In the genomic region with DNA sequence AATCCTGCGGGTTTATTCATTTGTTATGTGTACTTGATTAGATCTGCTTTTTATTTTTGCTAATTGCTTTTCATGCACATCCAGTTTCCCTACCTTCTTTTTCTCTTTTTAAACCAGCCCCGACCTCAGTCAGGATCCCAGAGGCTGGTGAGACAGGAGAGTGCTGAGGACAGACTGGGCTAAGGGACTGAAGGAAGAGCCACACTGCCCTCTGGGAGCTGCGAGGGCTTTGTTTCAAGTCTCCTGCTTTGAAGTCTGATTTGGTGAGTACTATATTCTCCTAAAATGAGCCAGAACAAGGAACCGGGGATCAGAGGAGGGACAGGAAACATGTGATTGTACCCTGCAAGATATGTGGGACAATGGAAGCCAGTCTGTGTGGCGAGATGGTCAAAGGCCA, we compare ENCODE assay signal across 1 cellular context.
TF ChIP-seq lines count a peak whose summit lies in the region.

No MANE protein-coding gene starts in this region.

TF ChIP-seq in GM12878, 131 proteins besides CTCF, POLR2A, EP300 and RAD21 (continued from another document):
- TF ChIP-seq, protein P1, sequence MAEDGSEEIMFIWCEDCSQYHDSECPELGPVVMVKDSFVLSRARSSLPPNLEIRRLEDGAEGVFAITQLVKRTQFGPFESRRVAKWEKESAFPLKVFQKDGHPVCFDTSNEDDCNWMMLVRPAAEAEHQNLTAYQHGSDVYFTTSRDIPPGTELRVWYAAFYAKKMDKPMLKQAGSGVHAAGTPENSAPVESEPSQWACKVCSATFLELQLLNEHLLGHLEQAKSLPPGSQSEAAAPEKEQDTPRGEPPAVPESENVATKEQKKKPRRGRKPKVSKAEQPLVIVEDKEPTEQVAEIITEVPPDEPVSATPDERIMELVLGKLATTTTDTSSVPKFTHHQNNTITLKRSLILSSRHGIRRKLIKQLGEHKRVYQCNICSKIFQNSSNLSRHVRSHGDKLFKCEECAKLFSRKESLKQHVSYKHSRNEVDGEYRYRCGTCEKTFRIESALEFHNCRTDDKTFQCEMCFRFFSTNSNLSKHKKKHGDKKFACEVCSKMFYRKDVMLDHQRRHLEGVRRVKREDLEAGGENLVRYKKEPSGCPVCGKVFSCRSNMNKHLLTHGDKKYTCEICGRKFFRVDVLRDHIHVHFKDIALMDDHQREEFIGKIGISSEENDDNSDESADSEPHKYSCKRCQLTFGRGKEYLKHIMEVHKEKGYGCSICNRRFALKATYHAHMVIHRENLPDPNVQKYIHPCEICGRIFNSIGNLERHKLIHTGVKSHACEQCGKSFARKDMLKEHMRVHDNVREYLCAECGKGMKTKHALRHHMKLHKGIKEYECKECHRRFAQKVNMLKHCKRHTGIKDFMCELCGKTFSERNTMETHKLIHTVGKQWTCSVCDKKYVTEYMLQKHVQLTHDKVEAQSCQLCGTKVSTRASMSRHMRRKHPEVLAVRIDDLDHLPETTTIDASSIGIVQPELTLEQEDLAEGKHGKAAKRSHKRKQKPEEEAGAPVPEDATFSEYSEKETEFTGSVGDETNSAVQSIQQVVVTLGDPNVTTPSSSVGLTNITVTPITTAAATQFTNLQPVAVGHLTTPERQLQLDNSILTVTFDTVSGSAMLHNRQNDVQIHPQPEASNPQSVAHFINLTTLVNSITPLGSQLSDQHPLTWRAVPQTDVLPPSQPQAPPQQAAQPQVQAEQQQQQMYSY (CRISPR knock-in tag; IDR thresholded peaks at IDR 0.05): no peak
- TF ChIP-seq IRF4 (IDR thresholded peaks at IDR 0.05; ENCODE audit: low read depth, low read length) (no peak), HDGF (IDR thresholded peaks at IDR 0.05) (no peak), HDAC6 (IDR thresholded peaks at IDR 0.05; ENCODE audit: unreplicated experiment) (no peak), RBBP5 (conservative IDR thresholded peaks at IDR 0.05) (no peak), RELA (IDR thresholded peaks at IDR 0.05; ENCODE audit: borderline replicate concordance, partially characterized antibody) (no peak), PAX8 (IDR thresholded peaks at IDR 0.05) (no peak), TCF7 (IDR thresholded peaks at IDR 0.05; ENCODE audit: borderline replicate concordance) (no peak), SP1 (IDR thresholded peaks at IDR 0.05; ENCODE audit: low read depth, low read length) (no peak), MEF2A (IDR thresholded peaks at IDR 0.05; ENCODE audit: insufficient read depth, low read depth, low read length) (no peak)
- TF ChIP-seq, protein P2, sequence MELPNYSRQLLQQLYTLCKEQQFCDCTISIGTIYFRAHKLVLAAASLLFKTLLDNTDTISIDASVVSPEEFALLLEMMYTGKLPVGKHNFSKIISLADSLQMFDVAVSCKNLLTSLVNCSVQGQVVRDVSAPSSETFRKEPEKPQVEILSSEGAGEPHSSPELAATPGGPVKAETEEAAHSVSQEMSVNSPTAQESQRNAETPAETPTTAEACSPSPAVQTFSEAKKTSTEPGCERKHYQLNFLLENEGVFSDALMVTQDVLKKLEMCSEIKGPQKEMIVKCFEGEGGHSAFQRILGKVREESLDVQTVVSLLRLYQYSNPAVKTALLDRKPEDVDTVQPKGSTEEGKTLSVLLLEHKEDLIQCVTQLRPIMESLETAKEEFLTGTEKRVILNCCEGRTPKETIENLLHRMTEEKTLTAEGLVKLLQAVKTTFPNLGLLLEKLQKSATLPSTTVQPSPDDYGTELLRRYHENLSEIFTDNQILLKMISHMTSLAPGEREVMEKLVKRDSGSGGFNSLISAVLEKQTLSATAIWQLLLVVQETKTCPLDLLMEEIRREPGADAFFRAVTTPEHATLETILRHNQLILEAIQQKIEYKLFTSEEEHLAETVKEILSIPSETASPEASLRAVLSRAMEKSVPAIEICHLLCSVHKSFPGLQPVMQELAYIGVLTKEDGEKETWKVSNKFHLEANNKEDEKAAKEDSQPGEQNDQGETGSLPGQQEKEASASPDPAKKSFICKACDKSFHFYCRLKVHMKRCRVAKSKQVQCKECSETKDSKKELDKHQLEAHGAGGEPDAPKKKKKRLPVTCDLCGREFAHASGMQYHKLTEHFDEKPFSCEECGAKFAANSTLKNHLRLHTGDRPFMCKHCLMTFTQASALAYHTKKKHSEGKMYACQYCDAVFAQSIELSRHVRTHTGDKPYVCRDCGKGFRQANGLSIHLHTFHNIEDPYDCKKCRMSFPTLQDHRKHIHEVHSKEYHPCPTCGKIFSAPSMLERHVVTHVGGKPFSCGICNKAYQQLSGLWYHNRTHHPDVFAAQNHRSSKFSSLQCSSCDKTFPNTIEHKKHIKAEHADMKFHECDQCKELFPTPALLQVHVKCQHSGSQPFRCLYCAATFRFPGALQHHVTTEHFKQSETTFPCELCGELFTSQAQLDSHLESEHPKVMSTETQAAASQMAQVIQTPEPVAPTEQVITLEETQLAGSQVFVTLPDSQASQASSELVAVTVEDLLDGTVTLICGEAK (IDR thresholded peaks at IDR 0.05; ENCODE audit: borderline replicate concordance): no peak
- TF ChIP-seq, protein P3, sequence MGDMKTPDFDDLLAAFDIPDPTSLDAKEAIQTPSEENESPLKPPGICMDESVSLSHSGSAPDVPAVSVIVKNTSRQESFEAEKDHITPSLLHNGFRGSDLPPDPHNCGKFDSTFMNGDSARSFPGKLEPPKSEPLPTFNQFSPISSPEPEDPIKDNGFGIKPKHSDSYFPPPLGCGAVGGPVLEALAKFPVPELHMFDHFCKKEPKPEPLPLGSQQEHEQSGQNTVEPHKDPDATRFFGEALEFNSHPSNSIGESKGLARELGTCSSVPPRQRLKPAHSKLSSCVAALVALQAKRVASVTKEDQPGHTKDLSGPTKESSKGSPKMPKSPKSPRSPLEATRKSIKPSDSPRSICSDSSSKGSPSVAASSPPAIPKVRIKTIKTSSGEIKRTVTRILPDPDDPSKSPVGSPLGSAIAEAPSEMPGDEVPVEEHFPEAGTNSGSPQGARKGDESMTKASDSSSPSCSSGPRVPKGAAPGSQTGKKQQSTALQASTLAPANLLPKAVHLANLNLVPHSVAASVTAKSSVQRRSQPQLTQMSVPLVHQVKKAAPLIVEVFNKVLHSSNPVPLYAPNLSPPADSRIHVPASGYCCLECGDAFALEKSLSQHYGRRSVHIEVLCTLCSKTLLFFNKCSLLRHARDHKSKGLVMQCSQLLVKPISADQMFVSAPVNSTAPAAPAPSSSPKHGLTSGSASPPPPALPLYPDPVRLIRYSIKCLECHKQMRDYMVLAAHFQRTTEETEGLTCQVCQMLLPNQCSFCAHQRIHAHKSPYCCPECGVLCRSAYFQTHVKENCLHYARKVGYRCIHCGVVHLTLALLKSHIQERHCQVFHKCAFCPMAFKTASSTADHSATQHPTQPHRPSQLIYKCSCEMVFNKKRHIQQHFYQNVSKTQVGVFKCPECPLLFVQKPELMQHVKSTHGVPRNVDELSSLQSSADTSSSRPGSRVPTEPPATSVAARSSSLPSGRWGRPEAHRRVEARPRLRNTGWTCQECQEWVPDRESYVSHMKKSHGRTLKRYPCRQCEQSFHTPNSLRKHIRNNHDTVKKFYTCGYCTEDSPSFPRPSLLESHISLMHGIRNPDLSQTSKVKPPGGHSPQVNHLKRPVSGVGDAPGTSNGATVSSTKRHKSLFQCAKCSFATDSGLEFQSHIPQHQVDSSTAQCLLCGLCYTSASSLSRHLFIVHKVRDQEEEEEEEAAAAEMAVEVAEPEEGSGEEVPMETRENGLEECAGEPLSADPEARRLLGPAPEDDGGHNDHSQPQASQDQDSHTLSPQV (IDR thresholded peaks at IDR 0.05): no peak
